Comparison of ENCODE assay signal across 12 cellular contexts in genomic region chrX:14936561-14936960, GRCh38.
DNase-seq lines count a peak whose midpoint lies in the region; ATAC-seq and TF ChIP-seq lines count a peak whose summit lies in the region.
"Had no signal": no experiment of that assay in that cellular context is flagged by ENCODE, and none has a peak within 500 bp of the region (broad histone marks: within the 10 kb centered on the region; RNA-seq: fewer than 3 reads in every experiment).

No MANE protein-coding gene starts in this region.

- TF ChIP-seq CTCF in AG04450 (IDR thresholded peaks at IDR 0.05; ENCODE audit: low read depth, low read length), result no peak
- no peak for TF ChIP-seq CTCF in HEK293 (tag by site-specific recombination; IDR thresholded peaks at IDR 0.05)

- CTCF ChIA-PET in AG04450 (lab: Charles Lee) (interaction anchor here (0.9 kb wide), 1 partner anchor 26 kb away, joined by 3 read pairs; no protein-coding TSS in a partner anchor), HEK293 (lab: Yijun Ruan, JAX) (no interaction called here)

- H3K36me3 ChIP-seq in HEK293 (ENCODE audit: control insufficient read depth in 2 of 2, insufficient read depth in 1 of 2, low read length in 2 of 2) (no peaks in the 10 kb centered on the region), SJCRH30 (no peaks in the 10 kb centered on the region), aorta (ENCODE audit: control insufficient read depth in 1 of 2, insufficient read depth in 2 of 2, low read length in 1 of 2) (no peaks in the 10 kb centered on the region)

- H3K27ac ChIP-seq in AG04450 (ENCODE audit: low read depth, low read length) (peak overlapping the region; percentile 65), HEK293 (ENCODE audit: extremely low read depth, low read depth, low read length) (no peak overlapping the region), SJCRH30 (no peak overlapping the region), aorta (ENCODE audit: low read depth in 1 of 2, low read length in 2 of 2) (no peak overlapping the region)
- H3K27ac ChIP-seq: HL-60 had no signal

- H3K27me3 ChIP-seq in AG04450 (ENCODE audit: control insufficient read depth, insufficient read depth, low read length) (no peaks in the 10 kb centered on the region), SJCRH30 (no peaks in the 10 kb centered on the region), aorta (ENCODE audit: control insufficient read depth in 1 of 2, insufficient read depth in 2 of 2, low read length in 1 of 2) (no peaks in the 10 kb centered on the region)

- peak; percentile 27 for DNase-seq in AG04450 (ENCODE audit: low read depth, low spot score)
- DNase-seq in SJCRH30, result peak; percentile 6 to 18
- peak; percentile 48 for DNase-seq in foreskin melanocyte
- no peak for DNase-seq in NCI-H524 (lab: John Stamatoyannopoulos, UW)
- DNase-seq in aorta, result no peak
- no peak for DNase-seq in activated CD8-positive, alpha-beta memory T cell treated with anti-CD3 and anti-CD28 coated beads, Interleukin-2, amount 50 U/mL, for 4 hours
- DNase-seq in 8988T, result no peak
- DNase-seq: activated CD8-positive, alpha-beta memory T cell treated with anti-CD3 and anti-CD28 coated beads for 24 hours; CD8-positive, alpha-beta T cell had no signal

- no peaks in the 10 kb centered on the region for H3K9me3 ChIP-seq in AG04450 (ENCODE audit: control insufficient read depth, insufficient read depth, low read length)
- H3K9me3 ChIP-seq in HEK293 (ENCODE audit: control insufficient read depth, insufficient read depth, low read depth, low read length), result no peaks in the 10 kb centered on the region
- no peaks in the 10 kb centered on the region for H3K9me3 ChIP-seq in SJCRH30 (replicated peaks)
- no peaks in the 10 kb centered on the region for H3K9me3 ChIP-seq in aorta (ENCODE audit: control insufficient read depth, low read length)

- H3K4me1 ChIP-seq in HEK293 (ENCODE audit: control insufficient read depth, insufficient read depth, low read length) (no peaks in the 10 kb centered on the region), SJCRH30 (no peaks in the 10 kb centered on the region), aorta (ENCODE audit: control insufficient read depth in 1 of 2, insufficient read depth in 2 of 2, low read length in 2 of 2) (no peaks in the 10 kb centered on the region)

- 51 to 64% methylated on average over 5 of the region's 5 CpGs for WGBS in aorta, 2 donors

- no peak for ATAC-seq in aorta (ENCODE audit: low FRiP score)
- ATAC-seq: CD8-positive, alpha-beta T cell had no signal

- intact Hi-C loops in aorta (cut with DNase I), result no loop called here

- POLR2A ChIA-PET in AG04450 (lab: Yijun Ruan, JAX), result no interaction called here
- POLR2A ChIA-PET in HEK293 (lab: Yijun Ruan, JAX), result no interaction called here

- H3K4me3 ChIP-seq in AG04450 (ENCODE audit: low read depth, low read length) (no peak overlapping the region), HEK293 (ENCODE audit: low read depth, low read length) (no peak overlapping the region), SJCRH30 (no peak overlapping the region), aorta (ENCODE audit: low read length in 2 of 2) (no peak overlapping the region)
- H3K4me3 ChIP-seq: skin epidermis had no signal

TF ChIP-seq in HEK293, 187 proteins besides CTCF, POLR2A, EP300 and RAD21:
- TF ChIP-seq EGR2 (tag by site-specific recombination; IDR thresholded peaks at IDR 0.05; ENCODE audit: low read depth) (peak; percentile 19; the same call in 1 of the 2 replicates), ZNF549 (tag by site-specific recombination; IDR thresholded peaks at IDR 0.05) (no peak), ZFHX2 (tag by site-specific recombination; conservative IDR thresholded peaks at IDR 0.05) (peak; percentile 61), ZNF514 (tag by site-specific recombination; IDR thresholded peaks at IDR 0.05) (no peak), ZNF776 (tag by site-specific recombination; IDR thresholded peaks at IDR 0.05; ENCODE audit: borderline replicate concordance) (no peak), ZNF140 (tag by site-specific recombination; IDR thresholded peaks at IDR 0.05) (no peak), ZNF248 (tag by site-specific recombination; IDR thresholded peaks at IDR 0.05) (no peak), ZNF354C (tag by site-specific recombination; IDR thresholded peaks at IDR 0.05; ENCODE audit: borderline replicate concordance, low read depth) (no peak), ZNF112 (tag by site-specific recombination; IDR thresholded peaks at IDR 0.05) (no peak), ZSCAN30 (tag by site-specific recombination; IDR thresholded peaks at IDR 0.05) (no peak), IKZF3 (tag by site-specific recombination; IDR thresholded peaks at IDR 0.05) (no peak), TRIM28 (IDR thresholded peaks at IDR 0.05; ENCODE audit: borderline replicate concordance, low read length) (no peak)

Comparison
In these comparisons a context has a peak if more than half of its experiments do, and no peak if none do; other contexts are left out.
1. DNase-seq: peak in AG04450 (single experiment), SJCRH30 (2 of 2) and foreskin melanocyte (single experiment); none in NCI-H524 (0 of 2), aorta (0 of 2), activated CD8-positive, alpha-beta memory T cell treated with anti-CD3 and anti-CD28 coated beads, Interleukin-2, amount 50 U/mL, for 4 hours (single experiment) and 8988T (single experiment).